ENCODE assay signal across 1 cellular context in the genomic region with DNA sequence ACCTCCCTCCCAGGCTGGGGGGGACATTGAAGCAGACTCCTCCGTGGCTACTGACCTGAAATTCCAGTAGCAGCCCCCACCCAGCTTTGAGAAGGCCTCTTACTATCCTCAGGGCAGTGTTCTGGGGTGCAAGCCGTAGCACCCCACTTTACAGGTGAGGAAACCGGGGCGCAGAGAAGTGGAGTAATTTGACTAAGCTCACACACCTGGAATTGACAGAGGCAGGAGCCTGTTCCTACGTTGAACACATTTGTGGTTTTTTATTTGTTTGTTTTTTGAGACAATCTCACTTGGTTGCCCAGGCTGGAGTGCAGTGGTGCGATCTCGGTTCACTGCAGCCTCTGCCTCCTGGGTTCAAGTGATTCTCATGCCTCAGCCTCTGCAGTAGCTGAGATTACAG.
TF ChIP-seq lines count a peak whose summit lies in the region.

No MANE protein-coding gene starts in this region.

TF ChIP-seq in WTC11, 78 proteins besides CTCF, POLR2A, EP300 and RAD21:
- TF ChIP-seq GTF2I (CRISPR knock-in tag; conservative IDR thresholded peaks at IDR 0.05) (no peak), IRF1 (CRISPR knock-in tag; IDR thresholded peaks at IDR 0.05) (no peak), NFE2L1 (CRISPR knock-in tag; IDR thresholded peaks at IDR 0.05) (no peak), ATF6 (CRISPR knock-in tag; IDR thresholded peaks at IDR 0.05) (no peak), GABPB1 (CRISPR knock-in tag; IDR thresholded peaks at IDR 0.05) (no peak), RORB (CRISPR knock-in tag; IDR thresholded peaks at IDR 0.05) (no peak), GRHL2 (CRISPR knock-in tag; IDR thresholded peaks at IDR 0.05; ENCODE audit: insufficient replicate concordance, severe bottlenecking) (no peak), SMAD3 (CRISPR knock-in tag; IDR thresholded peaks at IDR 0.05; ENCODE audit: borderline replicate concordance) (no peak), ETV6 (CRISPR knock-in tag; IDR thresholded peaks at IDR 0.05) (no peak), MAX (CRISPR knock-in tag; IDR thresholded peaks at IDR 0.05) (no peak), ERG (CRISPR knock-in tag; IDR thresholded peaks at IDR 0.05) (no peak), ZNF671 (CRISPR knock-in tag; IDR thresholded peaks at IDR 0.05) (no peak), TEAD4 (CRISPR knock-in tag; IDR thresholded peaks at IDR 0.05) (no peak), NR3C1 (CRISPR knock-in tag; conservative IDR thresholded peaks at IDR 0.05; ENCODE audit: low read depth) (no peak), ELF4 (CRISPR knock-in tag; IDR thresholded peaks at IDR 0.05; ENCODE audit: low read depth) (no peak), JUN (CRISPR knock-in tag; IDR thresholded peaks at IDR 0.05) (no peak), ZBTB21 (CRISPR knock-in tag; IDR thresholded peaks at IDR 0.05; ENCODE audit: borderline replicate concordance) (no peak)
- TF ChIP-seq, protein P1, sequence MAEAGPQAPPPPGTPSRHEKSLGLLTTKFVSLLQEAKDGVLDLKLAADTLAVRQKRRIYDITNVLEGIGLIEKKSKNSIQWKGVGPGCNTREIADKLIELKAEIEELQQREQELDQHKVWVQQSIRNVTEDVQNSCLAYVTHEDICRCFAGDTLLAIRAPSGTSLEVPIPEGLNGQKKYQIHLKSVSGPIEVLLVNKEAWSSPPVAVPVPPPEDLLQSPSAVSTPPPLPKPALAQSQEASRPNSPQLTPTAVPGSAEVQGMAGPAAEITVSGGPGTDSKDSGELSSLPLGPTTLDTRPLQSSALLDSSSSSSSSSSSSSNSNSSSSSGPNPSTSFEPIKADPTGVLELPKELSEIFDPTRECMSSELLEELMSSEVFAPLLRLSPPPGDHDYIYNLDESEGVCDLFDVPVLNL (CRISPR knock-in tag; IDR thresholded peaks at IDR 0.05; ENCODE audit: borderline replicate concordance, low read depth): no peak
- TF ChIP-seq, protein P2, sequence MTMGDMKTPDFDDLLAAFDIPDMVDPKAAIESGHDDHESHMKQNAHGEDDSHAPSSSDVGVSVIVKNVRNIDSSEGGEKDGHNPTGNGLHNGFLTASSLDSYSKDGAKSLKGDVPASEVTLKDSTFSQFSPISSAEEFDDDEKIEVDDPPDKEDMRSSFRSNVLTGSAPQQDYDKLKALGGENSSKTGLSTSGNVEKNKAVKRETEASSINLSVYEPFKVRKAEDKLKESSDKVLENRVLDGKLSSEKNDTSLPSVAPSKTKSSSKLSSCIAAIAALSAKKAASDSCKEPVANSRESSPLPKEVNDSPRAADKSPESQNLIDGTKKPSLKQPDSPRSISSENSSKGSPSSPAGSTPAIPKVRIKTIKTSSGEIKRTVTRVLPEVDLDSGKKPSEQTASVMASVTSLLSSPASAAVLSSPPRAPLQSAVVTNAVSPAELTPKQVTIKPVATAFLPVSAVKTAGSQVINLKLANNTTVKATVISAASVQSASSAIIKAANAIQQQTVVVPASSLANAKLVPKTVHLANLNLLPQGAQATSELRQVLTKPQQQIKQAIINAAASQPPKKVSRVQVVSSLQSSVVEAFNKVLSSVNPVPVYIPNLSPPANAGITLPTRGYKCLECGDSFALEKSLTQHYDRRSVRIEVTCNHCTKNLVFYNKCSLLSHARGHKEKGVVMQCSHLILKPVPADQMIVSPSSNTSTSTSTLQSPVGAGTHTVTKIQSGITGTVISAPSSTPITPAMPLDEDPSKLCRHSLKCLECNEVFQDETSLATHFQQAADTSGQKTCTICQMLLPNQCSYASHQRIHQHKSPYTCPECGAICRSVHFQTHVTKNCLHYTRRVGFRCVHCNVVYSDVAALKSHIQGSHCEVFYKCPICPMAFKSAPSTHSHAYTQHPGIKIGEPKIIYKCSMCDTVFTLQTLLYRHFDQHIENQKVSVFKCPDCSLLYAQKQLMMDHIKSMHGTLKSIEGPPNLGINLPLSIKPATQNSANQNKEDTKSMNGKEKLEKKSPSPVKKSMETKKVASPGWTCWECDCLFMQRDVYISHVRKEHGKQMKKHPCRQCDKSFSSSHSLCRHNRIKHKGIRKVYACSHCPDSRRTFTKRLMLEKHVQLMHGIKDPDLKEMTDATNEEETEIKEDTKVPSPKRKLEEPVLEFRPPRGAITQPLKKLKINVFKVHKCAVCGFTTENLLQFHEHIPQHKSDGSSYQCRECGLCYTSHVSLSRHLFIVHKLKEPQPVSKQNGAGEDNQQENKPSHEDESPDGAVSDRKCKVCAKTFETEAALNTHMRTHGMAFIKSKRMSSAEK (CRISPR knock-in tag; IDR thresholded peaks at IDR 0.05; ENCODE audit: borderline replicate concordance): no peak
